38 cellular contexts compared by ENCODE assay signal in genomic region chr2:163474319-163474744, GRCh38.
"Had no signal": no experiment of that assay in that cellular context is flagged by ENCODE, and none has a peak within 500 bp of the region (broad histone marks: within the 10 kb centered on the region; RNA-seq: fewer than 3 reads in every experiment).

No MANE protein-coding gene starts in this region.

- H3K4me1 ChIP-seq: ascending aorta had no signal

- H3K36me3 Mint-ChIP-seq: activated CD4-positive, alpha-beta memory T cell treated with anti-CD3 and anti-CD28 coated beads for 36 hours; activated naive CD4-positive, alpha-beta T cell treated with anti-CD3 and anti-CD28 coated beads, Interleukin-2, amount 10 ng/mL, durations not matched to agents 7 days and 5 days; activated naive CD4-positive, alpha-beta T cell treated with anti-CD3 and anti-CD28 coated beads, Interleukin-2, amount 50 U/mL, for 24 hours; activated naive CD8-positive, alpha-beta T cell; activated naive CD8-positive, alpha-beta T cell treated with anti-CD3 and anti-CD28 coated beads, Interleukin-2, amount 10 ng/mL, durations not matched to agents 7 days and 5 days; brain had no signal

- H3K27ac ChIP-seq: ascending aorta, cardiac muscle cell, WERI-Rb-1 had no signal

- ATAC-seq: activated CD8-positive, alpha-beta T cell treated with anti-CD3 and anti-CD28 coated beads for 36 hours; activated naive CD8-positive, alpha-beta T cell treated with anti-CD3 and anti-CD28 coated beads, Interleukin-2, amount 50 U/mL, for 24 hours; activated T-cell treated with anti-CD3 and anti-CD28 coated beads, Interleukin-2, amount 50 U/mL, for 4 hours; activated T-cell treated with anti-CD3 and anti-CD28 coated beads, Interleukin-2, amount 50 U/mL, for 72 hours; activated T-helper 17 cell treated with anti-CD3 and anti-CD28 coated beads, Interleukin-2, amount 50 U/mL, for 72 hours had no signal

- H3K27me3 ChIP-seq: ascending aorta, cardiac muscle cell had no signal

- H3K27ac Mint-ChIP-seq: activated B cell treated with CpG ODN at 0.5 μM for 24 hours; activated CD4-positive, alpha-beta memory T cell treated with anti-CD3 and anti-CD28 coated beads for 36 hours; activated CD4-positive, alpha-beta T cell treated with anti-CD3 and anti-CD28 coated beads, Interleukin-2, amount 10 ng/mL, durations not matched to agents 24 days and 14 days; activated CD8-positive, alpha-beta T cell treated with anti-CD3 and anti-CD28 coated beads for 36 hours; activated naive CD4-positive, alpha-beta T cell treated with anti-CD3 and anti-CD28 coated beads, Interleukin-2, amount 10 ng/mL, durations not matched to agents 7 days and 5 days; activated naive CD4-positive, alpha-beta T cell treated with anti-CD3 and anti-CD28 coated beads, Interleukin-2, amount 50 U/mL, for 24 hours; activated naive CD8-positive, alpha-beta T cell; activated naive CD8-positive, alpha-beta T cell treated with anti-CD3 and anti-CD28 coated beads, Interleukin-2, amount 10 ng/mL, durations not matched to agents 7 days and 5 days; activated naive CD8-positive, alpha-beta T cell treated with anti-CD3 and anti-CD28 coated beads, Interleukin-2, amount 50 U/mL, for 24 hours; activated T-cell treated with anti-CD3 and anti-CD28 coated beads, Interleukin-2, amount 50 U/mL, for 72 hours; activated T-helper 1 cell treated with anti-CD3 and anti-CD28 coated beads, Interleukin-12 subunit alpha, Interleukin-12 subunit beta, Interleukin-2, Interleukin-4 antibody, amounts not matched to agents 30 ng/mL and 10 ng/mL and 1 ng/mL, durations not matched to agents 14 hours and 24 hours and 36 hours; activated T-helper 17 cell treated with anti-CD3 and anti-CD28 coated beads, Interleukin-2, amount 50 U/mL, for 72 hours; brain; T-helper 1 cell treated with Interleukin-12 subunit alpha and Interleukin-12 subunit beta and Interleukin-4 antibody, amounts not matched to agents 30 μg/mL and 1 μg/mL, for 36 hours; T-helper 2 cell treated with Interferon-gamma antibody and Interleukin-4, amounts not matched to agents 5 μg/mL and 100 μg/mL, for 36 hours had no signal

- H3K9me3 ChIP-seq: ascending aorta had no signal

- H3K4me3 Mint-ChIP-seq: activated B cell treated with CpG ODN at 0.5 μM for 24 hours; activated CD4-positive, alpha-beta memory T cell treated with anti-CD3 and anti-CD28 coated beads for 36 hours; activated CD4-positive, alpha-beta T cell treated with anti-CD3 and anti-CD28 coated beads, Interleukin-2, amount 10 ng/mL, durations not matched to agents 24 days and 14 days; activated CD8-positive, alpha-beta T cell treated with anti-CD3 and anti-CD28 coated beads for 36 hours; activated naive CD4-positive, alpha-beta T cell treated with anti-CD3 and anti-CD28 coated beads, Interleukin-2, amount 10 ng/mL, durations not matched to agents 7 days and 5 days; activated naive CD4-positive, alpha-beta T cell treated with anti-CD3 and anti-CD28 coated beads, Interleukin-2, amount 50 U/mL, for 24 hours; activated naive CD8-positive, alpha-beta T cell; activated naive CD8-positive, alpha-beta T cell treated with anti-CD3 and anti-CD28 coated beads, Interleukin-2, amount 10 ng/mL, durations not matched to agents 7 days and 5 days; activated naive CD8-positive, alpha-beta T cell treated with anti-CD3 and anti-CD28 coated beads, Interleukin-2, amount 50 U/mL, for 24 hours; activated T-cell treated with anti-CD3 and anti-CD28 coated beads, Interleukin-2, amount 50 U/mL, for 4 hours; activated T-cell treated with anti-CD3 and anti-CD28 coated beads, Interleukin-2, amount 50 U/mL, for 72 hours; activated T-helper 1 cell treated with anti-CD3 and anti-CD28 coated beads, Interleukin-12 subunit alpha, Interleukin-12 subunit beta, Interleukin-2, Interleukin-4 antibody, amounts not matched to agents 30 ng/mL and 10 ng/mL and 1 ng/mL, durations not matched to agents 14 hours and 24 hours and 36 hours; activated T-helper 17 cell treated with anti-CD3 and anti-CD28 coated beads, Interleukin-2, amount 50 U/mL, for 72 hours; brain; central memory CD8-positive, alpha-beta T cell; T-helper 1 cell treated with Interleukin-12 subunit alpha and Interleukin-12 subunit beta and Interleukin-4 antibody, amounts not matched to agents 30 μg/mL and 1 μg/mL, for 36 hours; T-helper 2 cell treated with Interferon-gamma antibody and Interleukin-4, amounts not matched to agents 5 μg/mL and 100 μg/mL, for 36 hours had no signal

- H3K4me3 ChIP-seq: ascending aorta, cardiac muscle cell had no signal

- H3K4me1 Mint-ChIP-seq: activated B cell treated with CpG ODN at 0.5 μM for 24 hours; activated CD4-positive, alpha-beta T cell treated with anti-CD3 and anti-CD28 coated beads, Interleukin-2, amount 10 ng/mL, durations not matched to agents 24 days and 14 days; activated naive CD4-positive, alpha-beta T cell treated with anti-CD3 and anti-CD28 coated beads, Interleukin-2, amount 10 ng/mL, durations not matched to agents 7 days and 5 days; activated naive CD4-positive, alpha-beta T cell treated with anti-CD3 and anti-CD28 coated beads, Interleukin-2, amount 50 U/mL, for 24 hours; activated naive CD8-positive, alpha-beta T cell treated with anti-CD3 and anti-CD28 coated beads, Interleukin-2, amount 10 ng/mL, durations not matched to agents 7 days and 5 days; activated naive CD8-positive, alpha-beta T cell treated with anti-CD3 and anti-CD28 coated beads, Interleukin-2, amount 50 U/mL, for 24 hours; activated T-helper 17 cell treated with anti-CD3 and anti-CD28 coated beads, Interleukin-2, amount 50 U/mL, for 72 hours; central memory CD8-positive, alpha-beta T cell had no signal

- FAIRE-seq: bronchial epithelial cell, TTC549 had no signal

- H3K27me3 Mint-ChIP-seq: activated CD4-positive, alpha-beta memory T cell treated with anti-CD3 and anti-CD28 coated beads for 36 hours; activated CD4-positive, alpha-beta T cell treated with anti-CD3 and anti-CD28 coated beads, Interleukin-2, amount 10 ng/mL, durations not matched to agents 24 days and 14 days; activated CD8-positive, alpha-beta T cell treated with anti-CD3 and anti-CD28 coated beads for 36 hours; activated naive CD4-positive, alpha-beta T cell treated with anti-CD3 and anti-CD28 coated beads, Interleukin-2, amount 10 ng/mL, durations not matched to agents 7 days and 5 days; activated naive CD4-positive, alpha-beta T cell treated with anti-CD3 and anti-CD28 coated beads, Interleukin-2, amount 50 U/mL, for 24 hours; activated naive CD8-positive, alpha-beta T cell; activated naive CD8-positive, alpha-beta T cell treated with anti-CD3 and anti-CD28 coated beads, Interleukin-2, amount 10 ng/mL, durations not matched to agents 7 days and 5 days; activated naive CD8-positive, alpha-beta T cell treated with anti-CD3 and anti-CD28 coated beads, Interleukin-2, amount 50 U/mL, for 24 hours; activated T-helper 17 cell treated with anti-CD3 and anti-CD28 coated beads, Interleukin-2, amount 50 U/mL, for 72 hours; central memory CD8-positive, alpha-beta T cell had no signal

- H3K36me3 ChIP-seq: ascending aorta, cardiac muscle cell, WERI-Rb-1 had no signal

- H3K9me3 Mint-ChIP-seq: activated B cell treated with CpG ODN at 0.5 μM for 24 hours; activated CD4-positive, alpha-beta T cell treated with anti-CD3 and anti-CD28 coated beads, Interleukin-2, amount 10 ng/mL, durations not matched to agents 24 days and 14 days; activated naive CD4-positive, alpha-beta T cell treated with anti-CD3 and anti-CD28 coated beads, Interleukin-2, amount 50 U/mL, for 24 hours; activated naive CD8-positive, alpha-beta T cell treated with anti-CD3 and anti-CD28 coated beads, Interleukin-2, amount 10 ng/mL, durations not matched to agents 7 days and 5 days; activated naive CD8-positive, alpha-beta T cell treated with anti-CD3 and anti-CD28 coated beads, Interleukin-2, amount 50 U/mL, for 24 hours; activated T-helper 1 cell treated with anti-CD3 and anti-CD28 coated beads, Interleukin-12 subunit alpha, Interleukin-12 subunit beta, Interleukin-2, Interleukin-4 antibody, amounts not matched to agents 30 ng/mL and 10 ng/mL and 1 ng/mL, durations not matched to agents 14 hours and 24 hours and 36 hours; T-helper 1 cell treated with Interleukin-12 subunit alpha and Interleukin-12 subunit beta and Interleukin-4 antibody, amounts not matched to agents 30 μg/mL and 1 μg/mL, for 36 hours had no signal

- DNase-seq: activated B cell treated with CpG ODN at 0.5 μM for 24 hours; activated CD4-positive, alpha-beta memory T cell treated with anti-CD3 and anti-CD28 coated beads for 36 hours; activated CD4-positive, alpha-beta T cell treated with anti-CD3 and anti-CD28 coated beads for 4 hours; activated CD4-positive, alpha-beta T cell treated with anti-CD3 and anti-CD28 coated beads, Interleukin-2, amount 10 ng/mL, durations not matched to agents 24 days and 14 days; activated CD4-positive, alpha-beta T cell treated with anti-CD3 and anti-CD28 coated beads, Interleukin-2, amount 50 U/mL, for 1 hour; activated CD4-positive, alpha-beta T cell treated with anti-CD3 and anti-CD28 coated beads, Interleukin-2, amount 50 U/mL, for 4 hours; activated CD4-positive, CD25-positive, alpha-beta regulatory T cell treated with anti-CD3 and anti-CD28 coated beads, Interleukin-2, amount 50 U/mL, for 72 hours; activated CD8-positive, alpha-beta memory T cell treated with anti-CD3 and anti-CD28 coated beads, Interleukin-2, amount 50 U/mL, for 4 hours; activated CD8-positive, alpha-beta T cell treated with anti-CD3 and anti-CD28 coated beads for 36 hours; activated gamma-delta T cell; activated naive CD4-positive, alpha-beta T cell treated with anti-CD3 and anti-CD28 coated beads, Interleukin-2, amount 10 ng/mL, durations not matched to agents 7 days and 5 days; activated naive CD4-positive, alpha-beta T cell treated with Interleukin-2 at 50 U/mL for 16 hours; activated naive CD8-positive, alpha-beta T cell treated with anti-CD3 and anti-CD28 coated beads, Interleukin-2, amount 10 ng/mL, durations not matched to agents 7 days and 5 days; activated naive CD8-positive, alpha-beta T cell treated with anti-CD3 and anti-CD28 coated beads, Interleukin-2, amount 50 U/mL, for 24 hours; activated T-cell treated with anti-CD3 and anti-CD28 coated beads for 4 hours; activated T-cell treated with anti-CD3 and anti-CD28 coated beads, Interleukin-2, amount 50 U/mL, for 1 hour; activated T-cell treated with anti-CD3 and anti-CD28 coated beads, Interleukin-2, amount 50 U/mL, for 4 hours; activated T-cell treated with anti-CD3 and anti-CD28 coated beads, Interleukin-2, amount 50 U/mL, for 72 hours; amygdala; anterior cingulate cortex; caudate nucleus; cerebellar nuclear complex; T-helper 1 cell; T-helper 2 cell; T-helper 9 cell; WERI-Rb-1 had no signal
